Comparison of ENCODE assay signal across 8 cellular contexts in the genomic region with DNA sequence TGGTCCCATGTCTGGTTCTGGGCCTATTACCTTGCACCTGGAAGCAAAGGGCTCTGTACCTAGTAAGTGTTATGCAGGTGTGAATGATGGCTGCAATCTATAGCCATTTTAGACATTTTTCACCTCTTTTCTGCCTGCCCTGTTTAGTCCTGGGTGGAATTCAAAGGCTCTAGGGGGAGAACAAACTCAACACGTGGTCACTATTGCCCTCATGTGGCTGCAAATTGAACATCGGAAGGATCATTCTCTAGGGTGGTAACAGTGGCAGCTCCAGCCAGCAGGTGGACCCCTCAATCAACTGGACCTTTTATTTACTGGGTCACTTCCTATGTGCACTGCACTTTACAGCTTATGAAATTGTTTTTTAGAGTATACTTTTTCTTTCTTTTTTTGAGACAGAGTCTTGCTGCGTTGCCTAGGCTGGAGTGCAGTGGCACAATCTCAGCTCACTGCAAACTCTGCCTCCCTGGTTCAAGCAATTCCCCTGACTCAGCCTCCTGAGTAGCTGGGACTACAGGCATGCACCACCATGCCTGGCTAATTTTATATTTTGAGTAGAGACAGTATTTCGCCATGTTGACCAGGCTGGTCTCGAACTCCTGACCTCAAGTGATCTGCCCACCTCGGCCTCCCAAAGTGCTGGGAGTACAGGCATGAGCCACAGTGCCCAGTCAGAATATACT. TPM values are rescaled to one million over a fixed set of nuclear protein-coding genes. Genes with fewer than 3 reads are reported as not detected.
DNase-seq lines count a peak whose midpoint lies in the region; ATAC-seq and TF ChIP-seq lines count a peak whose summit lies in the region.
"Not testable (repeated sequence)": the region's sequence is repeated elsewhere in the genome, so short reads cannot be mapped to it uniquely, and the experiment has no call there.

No MANE protein-coding gene starts in this region.

- H3K4me3 Mint-ChIP-seq in activated CD8-positive, alpha-beta memory T cell treated with anti-CD3 and anti-CD28 coated beads, Interleukin-2, amount 10 ng/mL, durations not matched to agents 7 days and 5 days = not testable (repeated sequence)

- not testable (repeated sequence) for H3K4me1 Mint-ChIP-seq in activated CD8-positive, alpha-beta memory T cell treated with anti-CD3 and anti-CD28 coated beads, Interleukin-2, amount 10 ng/mL, durations not matched to agents 7 days and 5 days

- H3K27ac ChIP-seq in A673 (ENCODE audit: low read depth, low read length, poor library complexity, severe bottlenecking) = not testable (repeated sequence)

- not testable (repeated sequence) for H3K27ac Mint-ChIP-seq in activated CD8-positive, alpha-beta memory T cell treated with anti-CD3 and anti-CD28 coated beads, Interleukin-2, amount 10 ng/mL, durations not matched to agents 7 days and 5 days

- not testable (repeated sequence) for H3K27me3 ChIP-seq in A673 (replicated peaks; ENCODE audit: insufficient read depth, low read depth, low read length, poor library complexity)

- H3K4me3 ChIP-seq in A673 (ENCODE audit: low read depth, low read length, poor library complexity, severe bottlenecking) = not testable (repeated sequence)

- not testable (repeated sequence) for H3K27me3 Mint-ChIP-seq in activated CD8-positive, alpha-beta memory T cell treated with anti-CD3 and anti-CD28 coated beads, Interleukin-2, amount 10 ng/mL, durations not matched to agents 7 days and 5 days

- ATAC-seq in activated CD8-positive, alpha-beta memory T cell treated with anti-CD3 and anti-CD28 coated beads, Interleukin-2, amount 10 ng/mL, durations not matched to agents 7 days and 5 days = peak; percentile 86
- peak; percentile 57 for ATAC-seq in sciatic nerve

- not testable (repeated sequence) for H3K36me3 ChIP-seq in A673 (ENCODE audit: insufficient read depth, low read length, poor library complexity, severe bottlenecking)

- not testable (repeated sequence) for H3K9me3 Mint-ChIP-seq in activated CD8-positive, alpha-beta memory T cell treated with anti-CD3 and anti-CD28 coated beads, Interleukin-2, amount 10 ng/mL, durations not matched to agents 7 days and 5 days (ENCODE audit: low read depth)

- intact Hi-C loops in A673 (cut with micrococcal nuclease; ENCODE audit: unreplicated experiment) (loop anchor here (2.0 to 10.0 kb wide), 2 partner anchors 193 to 199 kb away; no protein-coding TSS in a partner anchor), sciatic nerve (cut with DNase I) (loop anchor here (5.0 kb wide), 1 partner anchor 201 kb away; no protein-coding TSS in a partner anchor)

- POLR2A ChIA-PET in A673 (lab: Charles Lee; ENCODE audit: low non-redundant PET) = not testable (repeated sequence)

- H3K9me3 ChIP-seq in A673 (ENCODE audit: low read depth, low read length, poor library complexity, severe bottlenecking) = not testable (repeated sequence)

- not testable (repeated sequence) for H3K4me1 ChIP-seq in A673 (ENCODE audit: insufficient read depth, low read length, poor library complexity, severe bottlenecking)

- CTCF ChIA-PET in A673 (lab: Charles Lee) = not testable (repeated sequence)
- CTCF ChIA-PET in activated CD8-positive, alpha-beta memory T cell treated with anti-CD3 and anti-CD28 coated beads, Interleukin-2, amount 10 ng/mL, durations not matched to agents 7 days and 5 days (lab: Charles Lee) = interaction anchor here (0.6 to 4.6 kb wide), 27 partner anchors 9 to 929 kb away, joined by 3 to 30 read pairs (median 4); a partner anchor contains a TSS

- H3K36me3 Mint-ChIP-seq in activated CD8-positive, alpha-beta memory T cell treated with anti-CD3 and anti-CD28 coated beads, Interleukin-2, amount 10 ng/mL, durations not matched to agents 7 days and 5 days = not testable (repeated sequence)

- TF ChIP-seq CTCF in A673 (conservative IDR thresholded peaks at IDR 0.05; ENCODE audit: low read depth, low read length) (peak; percentile 61), GM12872 (IDR thresholded peaks at IDR 0.05; ENCODE audit: insufficient read depth, low read depth, low read length) (peak; percentile 77)

- peak; percentile 53 for DNase-seq in A673 (ENCODE audit: low spot score)
- peak; percentile 74 for DNase-seq in NAMALWA (ENCODE audit: low spot score)
- DNase-seq in OCI-M1 (lab: John Stamatoyannopoulos, UW) = peak; percentile 86
- DNase-seq in activated CD8-positive, alpha-beta memory T cell treated with anti-CD3 and anti-CD28 coated beads, Interleukin-2, amount 10 ng/mL, durations not matched to agents 7 days and 5 days = peak; percentile 71
- peak; percentile 52 to 66 for DNase-seq in dermis microvascular lymphatic vessel endothelial cell (ENCODE audit: low read depth in 2 of 2)
- DNase-seq in inferior parietal cortex (ENCODE audit: extremely low spot score) = peak; percentile 82
- not testable (repeated sequence) for DNase-seq in sciatic nerve (ENCODE audit: low spot score)

- BruUV-seq in A673 (replicated peaks; lab: Mats Ljungman, UMichigan) = not testable (repeated sequence)

RNA-seq across cellular contexts. Expression of a gene that starts 16.6 kb away (rescaled TPM):
- total RNA-seq in A673 (2021) (not detected in 2 replicates), dermis microvascular lymphatic vessel endothelial cell (not detected in 2 replicates), sciatic nerve (not detected)
- not detected for total RNA-seq in activated CD8-positive, alpha-beta memory T cell treated with anti-CD3 and anti-CD28 coated beads, Interleukin-2, amount 10 ng/mL, durations not matched to agents 7 days and 5 days

RNA-seq across cellular contexts. Expression of a gene that starts 42.3 kb away (rescaled TPM):
- not detected in 2 replicates for total RNA-seq in A673 (2021)
- total RNA-seq in activated CD8-positive, alpha-beta memory T cell treated with anti-CD3 and anti-CD28 coated beads, Interleukin-2, amount 10 ng/mL, durations not matched to agents 7 days and 5 days = not detected
- not detected in 2 replicates for total RNA-seq in dermis microvascular lymphatic vessel endothelial cell
- total RNA-seq in sciatic nerve = not detected
